1 cellular context compared by ENCODE assay signal in genomic region chr19:39132344-39132969, GRCh38.
A peak's percentile ranks its signal among the peaks of the same experiment; 100 is the strongest.
TF ChIP-seq lines count a peak whose summit lies in the region.

No MANE protein-coding gene starts in this region.

TF ChIP-seq in HEK293, 187 proteins besides CTCF, POLR2A, EP300 and RAD21 (continued from another document):
- TF ChIP-seq GLIS1 (tag by site-specific recombination; IDR thresholded peaks at IDR 0.05) (peak; percentile 70), ZNF10 (tag by site-specific recombination; IDR thresholded peaks at IDR 0.05) (no peak), ZFP69B (tag by site-specific recombination; IDR thresholded peaks at IDR 0.05) (no peak), ZXDB (tag by site-specific recombination; IDR thresholded peaks at IDR 0.05) (no peak), ZNF341 (tag by site-specific recombination; IDR thresholded peaks at IDR 0.05; ENCODE audit: low read depth) (peak; percentile 74), ZNF621 (tag by site-specific recombination; IDR thresholded peaks at IDR 0.05) (no peak)
- TF ChIP-seq, protein P1, sequence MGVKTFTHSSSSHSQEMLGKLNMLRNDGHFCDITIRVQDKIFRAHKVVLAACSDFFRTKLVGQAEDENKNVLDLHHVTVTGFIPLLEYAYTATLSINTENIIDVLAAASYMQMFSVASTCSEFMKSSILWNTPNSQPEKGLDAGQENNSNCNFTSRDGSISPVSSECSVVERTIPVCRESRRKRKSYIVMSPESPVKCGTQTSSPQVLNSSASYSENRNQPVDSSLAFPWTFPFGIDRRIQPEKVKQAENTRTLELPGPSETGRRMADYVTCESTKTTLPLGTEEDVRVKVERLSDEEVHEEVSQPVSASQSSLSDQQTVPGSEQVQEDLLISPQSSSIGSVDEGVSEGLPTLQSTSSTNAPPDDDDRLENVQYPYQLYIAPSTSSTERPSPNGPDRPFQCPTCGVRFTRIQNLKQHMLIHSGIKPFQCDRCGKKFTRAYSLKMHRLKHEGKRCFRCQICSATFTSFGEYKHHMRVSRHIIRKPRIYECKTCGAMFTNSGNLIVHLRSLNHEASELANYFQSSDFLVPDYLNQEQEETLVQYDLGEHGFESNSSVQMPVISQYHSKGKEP (tag by site-specific recombination; IDR thresholded peaks at IDR 0.05): no peak
